In the genomic region with DNA sequence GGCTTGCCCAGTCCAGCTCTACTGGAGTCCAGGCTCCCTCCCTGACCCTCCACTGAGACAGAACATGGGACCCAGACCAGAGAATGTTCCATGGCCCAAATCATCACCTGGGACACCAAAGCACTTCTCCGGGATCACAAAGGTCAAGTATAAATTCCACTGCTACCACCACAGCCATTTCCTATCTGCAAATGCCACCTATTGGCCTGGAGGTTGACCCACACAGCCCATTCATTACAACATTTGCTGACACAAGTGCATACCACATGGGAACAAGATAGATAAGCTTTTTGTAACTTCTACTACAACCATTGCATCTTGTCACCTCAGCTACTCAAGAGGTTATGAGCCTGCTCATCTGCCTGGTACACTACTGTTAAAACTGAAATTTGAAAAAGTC, we compare ENCODE assay signal across 23 cellular contexts.
DNase-seq lines count a peak whose midpoint lies in the region; ATAC-seq, FAIRE-seq and TF ChIP-seq lines count a peak whose summit lies in the region.
"Had no signal": no experiment of that assay in that cellular context is flagged by ENCODE, and none has a peak within 500 bp of the region (broad histone marks: within the 10 kb centered on the region; RNA-seq: fewer than 3 reads in every experiment).

No MANE protein-coding gene starts in this region.

- CTCF ChIA-PET in HepG2 (lab: Yijun Ruan, JAX; ENCODE audit: low intra/inter-chr PET ratio, low total read pairs) = no interaction called here

- H4K20me1 ChIP-seq in HepG2 (ENCODE audit: insufficient read depth, low read length) (no peaks in the 10 kb centered on the region), smooth muscle cell (ENCODE audit: low read depth) (peaks cover 100% of the 10 kb centered on the region)
- H4K20me1 ChIP-seq: BLaER1 treated with 17β-estradiol and CSF1 and Interleukin-3, amounts not matched to agents 10 nM and 100 nM had no signal

- H3K9me3 ChIP-seq in HepG2 (ENCODE audit: low read length) = peaks cover 35% of the 10 kb centered on the region
- no peaks in the 10 kb centered on the region for H3K9me3 ChIP-seq in smooth muscle cell (replicated peaks; ENCODE audit: low read depth)
- H3K9me3 ChIP-seq in left lung = peaks cover 0 to 54% of the 10 kb centered on the region in 2 donors
- H3K9me3 ChIP-seq: BE2C had no signal

- POLR2A ChIA-PET in HepG2 (lab: Yijun Ruan, JAX) = no interaction called here

- peak overlapping the region; percentile 58 for H3K4me3 Mint-ChIP-seq in chondrocyte (ENCODE audit: unreplicated experiment)
- H3K4me3 Mint-ChIP-seq: CD4-positive, alpha-beta memory T cell; GM23338 had no signal

- no peak for FAIRE-seq in HepG2 (lab: Jason Lieb, UNC)
- FAIRE-seq: GM12891, GM18507, H54 had no signal

- H3K27ac ChIP-seq in C4-2B (peak overlapping the region; percentile 12), HepG2 (ENCODE audit: extremely low read length, insufficient read depth, low read length) (no peak overlapping the region), smooth muscle cell (ENCODE audit: low read depth) (peak overlapping the region; percentile 40), left lung (no peak overlapping the region)
- H3K27ac ChIP-seq: 22Rv1; BLaER1 treated with 17β-estradiol and CSF1 and Interleukin-3, amounts not matched to agents 10 nM and 100 nM had no signal

- H3K79me2 ChIP-seq in HepG2 (ENCODE audit: insufficient read depth, low read length) (no peaks in the 10 kb centered on the region), smooth muscle cell (ENCODE audit: low read depth) (peaks cover 95% of the 10 kb centered on the region)

- no TSS peak for BruUV-seq in HepG2 (replicated peaks; lab: Mats Ljungman, UMichigan)

- no peaks in the 10 kb centered on the region for H3K36me3 ChIP-seq in HepG2 (replicated peaks in 1 of 2; ENCODE audit: control insufficient read depth in 1 of 2, insufficient read depth in 2 of 2, low read length in 2 of 2)
- H3K36me3 ChIP-seq in smooth muscle cell (ENCODE audit: low read depth) = no peaks in the 10 kb centered on the region
- no peaks in the 10 kb centered on the region for H3K36me3 ChIP-seq in left lung
- H3K36me3 ChIP-seq: BE2C; BLaER1 treated with 17β-estradiol and CSF1 and Interleukin-3, amounts not matched to agents 10 nM and 100 nM had no signal

- TF ChIP-seq POLR2A in HepG2 (IDR thresholded peaks at IDR 0.05; ENCODE audit: insufficient read depth in 1 of 2, low read depth in 2 of 2, low read length in 2 of 2) = no peak

- TF ChIP-seq CTCF in C4-2B (conservative IDR thresholded peaks at IDR 0.05) = no peak
- no peak for TF ChIP-seq CTCF in chondrocyte (IDR thresholded peaks at IDR 0.05)
- peak; percentile 55 for TF ChIP-seq CTCF in HepG2 (CRISPR knock-in tag; IDR thresholded peaks at IDR 0.05)
- no peak for TF ChIP-seq CTCF in smooth muscle cell (IDR thresholded peaks at IDR 0.05; ENCODE audit: borderline replicate concordance, insufficient read depth, poor library complexity, severe bottlenecking)
- TF ChIP-seq CTCF in left lung (IDR thresholded peaks at IDR 0.05) = no peak

- H3K36me3 Mint-ChIP-seq in chondrocyte (ENCODE audit: low read depth) = peaks cover 16% of the 10 kb centered on the region

- TF ChIP-seq EP300 in HepG2 (IDR thresholded peaks at IDR 0.05; ENCODE audit: low read depth in 2 of 2, low read length in 2 of 2) = no peak
- no peak for TF ChIP-seq EP300 in HepG2 (CRISPR knock-in tag; IDR thresholded peaks at IDR 0.05; ENCODE audit: borderline replicate concordance)

- H3K4me1 ChIP-seq in HepG2 (ENCODE audit: insufficient read depth, low read length) = peaks cover 56% of the 10 kb centered on the region
- H3K4me1 ChIP-seq in smooth muscle cell (ENCODE audit: low read depth) = no peaks in the 10 kb centered on the region
- no peaks in the 10 kb centered on the region for H3K4me1 ChIP-seq in left lung
- H3K4me1 ChIP-seq: BE2C; BLaER1 treated with 17β-estradiol and CSF1 and Interleukin-3, amounts not matched to agents 10 nM and 100 nM had no signal

- H3K4me2 ChIP-seq in HepG2 (ENCODE audit: low read depth, low read length) (no peak overlapping the region), smooth muscle cell (peak overlapping the region; percentile 62)
- H3K4me2 ChIP-seq: BLaER1 treated with 17β-estradiol and CSF1 and Interleukin-3, amounts not matched to agents 10 nM and 100 nM; GM23338 had no signal

- H3K27me3 Mint-ChIP-seq in chondrocyte (ENCODE audit: low read depth) = no peaks in the 10 kb centered on the region

- peaks cover 68% of the 10 kb centered on the region for H3K4me1 Mint-ChIP-seq in chondrocyte (ENCODE audit: low read depth)
- H3K4me1 Mint-ChIP-seq: CD4-positive, alpha-beta memory T cell; GM23338 had no signal

- H3K4me3 ChIP-seq in HepG2 (replicated peaks in 1 of 3; ENCODE audit: insufficient read depth in 1 of 3, low read depth in 2 of 3, low read length in 3 of 3) = no peak overlapping the region
- peak overlapping the region; percentile 2 for H3K4me3 ChIP-seq in smooth muscle cell
- no peak overlapping the region for H3K4me3 ChIP-seq in left lung
- H3K4me3 ChIP-seq: BLaER1 treated with 17β-estradiol and CSF1 and Interleukin-3, amounts not matched to agents 10 nM and 100 nM; GM23338 had no signal

- H3K27me3 ChIP-seq in HepG2 (ENCODE audit: control insufficient read depth in 1 of 2, insufficient read depth in 2 of 2, low read length in 2 of 2) = no peaks in the 10 kb centered on the region
- no peaks in the 10 kb centered on the region for H3K27me3 ChIP-seq in smooth muscle cell (ENCODE audit: low read depth)
- H3K27me3 ChIP-seq in left lung = no peaks in the 10 kb centered on the region
- H3K27me3 ChIP-seq: BE2C; BLaER1 treated with 17β-estradiol and CSF1 and Interleukin-3, amounts not matched to agents 10 nM and 100 nM had no signal

- TF ChIP-seq RAD21 in HepG2 (CRISPR knock-in tag; IDR thresholded peaks at IDR 0.05) = no peak

- peak; percentile 29 for ATAC-seq in HepG2
- ATAC-seq in left lung = no peak
- ATAC-seq: GM23338 had no signal

- in situ Hi-C loops in HepG2 (cut with HindIII; ENCODE audit: extremely low pct_ligation_motif_present, low pct_unique_long_range_greater_than_20kb) = loop anchor here (10.0 kb wide), 1 partner anchor 130 kb away; a partner anchor contains a TSS

- H3K27ac Mint-ChIP-seq in chondrocyte (ENCODE audit: unreplicated experiment) = peak overlapping the region; percentile 41
- H3K27ac Mint-ChIP-seq: CD4-positive, alpha-beta memory T cell; GM23338 had no signal

- peaks cover 30% of the 10 kb centered on the region for H3F3A ChIP-seq in smooth muscle cell (ENCODE audit: low read depth)

- H3K9me3 Mint-ChIP-seq in chondrocyte (ENCODE audit: low read depth) = peaks cover 30% of the 10 kb centered on the region

- WGBS in HepG2 (ENCODE audit: low lambda C conversion rate) = 20% methylated on average over 1 of the region's 1 CpG
- 93% methylated on average over 1 of the region's 1 CpG for WGBS in smooth muscle cell (ENCODE audit: low lambda C conversion rate)

- intact Hi-C loops in HepG2 (cut with micrococcal nuclease; ENCODE audit: unreplicated experiment) = loop anchor here (10.0 kb wide), 1 partner anchor 200 kb away; no protein-coding TSS in a partner anchor
- intact Hi-C loops in left lung (cut with DNase I) = no loop called here

- H2AFZ ChIP-seq in HepG2 (ENCODE audit: low read length) = no peak overlapping the region
- no peak overlapping the region for H2AFZ ChIP-seq in smooth muscle cell (ENCODE audit: low read depth)
- H2AFZ ChIP-seq: GM23338 had no signal

- DNase-seq in chondrocyte (ENCODE audit: low spot score) (no peak), HepG2 (ENCODE audit: low spot score) (peak; percentile 52), smooth muscle cell (lab: John Stamatoyannopoulos, UW; ENCODE audit: unreplicated experiment) (no peak), middle frontal gyrus (ENCODE audit: extremely low spot score, low spot score) (no peak), hippocampal formation (lab: John Stamatoyannopoulos, UW) (no peak), left lung (no peak)
- no peak for DNase-seq in stimulated activated CD4-positive, alpha-beta T cell treated with anti-CD3 and anti-CD28 coated beads, Interleukin-1b, Interleukin-23, amount 100 ng/mL, for 48 hours
- DNase-seq: AML-193; BE2C; Calu3; CD4-positive, alpha-beta memory T cell; COR-L47; DMS53; DMS79 treated with DMSO at 0.1 percent for 48 hours; GF-D8; HCEC 1CT had no signal

- no peak overlapping the region for H3K9ac ChIP-seq in HepG2 (ENCODE audit: insufficient read depth, low read depth, low read length)
- H3K9ac ChIP-seq in smooth muscle cell (ENCODE audit: low read depth) = no peak overlapping the region
- H3K9ac ChIP-seq: BLaER1 treated with 17β-estradiol and CSF1 and Interleukin-3, amounts not matched to agents 10 nM and 100 nM had no signal

TF ChIP-seq in HepG2, 621 proteins besides CTCF, POLR2A, EP300 and RAD21 (continues in another document):
- TF ChIP-seq ETV5 (CRISPR knock-in tag; IDR thresholded peaks at IDR 0.05; ENCODE audit: borderline replicate concordance) (no peak), PCBP1 (IDR thresholded peaks at IDR 0.05; ENCODE audit: borderline replicate concordance, low read depth, low read length) (no peak), TCF7L2 (IDR thresholded peaks at IDR 0.05; ENCODE audit: low read depth, low read length) (no peak), NR3C1 (CRISPR knock-in tag; IDR thresholded peaks at IDR 0.05) (no peak), PPARG (CRISPR knock-in tag; conservative IDR thresholded peaks at IDR 0.05) (no peak), RBAK (CRISPR knock-in tag; IDR thresholded peaks at IDR 0.05) (no peak)
- TF ChIP-seq, protein P1, sequence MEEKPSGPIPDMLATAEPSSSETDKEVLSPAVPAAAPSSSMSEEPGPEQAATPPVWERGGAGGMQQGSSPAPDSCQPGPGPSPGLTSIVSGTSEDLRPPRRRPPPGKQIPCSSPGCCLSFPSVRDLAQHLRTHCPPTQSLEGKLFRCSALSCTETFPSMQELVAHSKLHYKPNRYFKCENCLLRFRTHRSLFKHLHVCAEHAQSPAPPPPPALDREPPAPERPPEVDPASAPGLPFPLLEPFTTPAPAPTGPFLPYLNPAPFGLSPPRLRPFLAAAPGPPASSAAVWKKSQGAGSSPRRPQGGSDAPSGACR (CRISPR knock-in tag; IDR thresholded peaks at IDR 0.05) = no peak
- TF ChIP-seq, protein P2, sequence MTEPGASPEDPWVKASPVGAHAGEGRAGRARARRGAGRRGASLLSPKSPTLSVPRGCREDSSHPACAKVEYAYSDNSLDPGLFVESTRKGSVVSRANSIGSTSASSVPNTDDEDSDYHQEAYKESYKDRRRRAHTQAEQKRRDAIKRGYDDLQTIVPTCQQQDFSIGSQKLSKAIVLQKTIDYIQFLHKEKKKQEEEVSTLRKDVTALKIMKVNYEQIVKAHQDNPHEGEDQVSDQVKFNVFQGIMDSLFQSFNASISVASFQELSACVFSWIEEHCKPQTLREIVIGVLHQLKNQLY (CRISPR knock-in tag; IDR thresholded peaks at IDR 0.05) = no peak

Comparison
In these comparisons a context has a peak if more than half of its experiments do, and no peak if none do; other contexts are left out.
1. H3K27ac ChIP-seq: peak in C4-2B (single experiment) and smooth muscle cell (single experiment); none in HepG2 (single experiment) and left lung (0 of 2).